Comparison of ENCODE assay signal across 10 cellular contexts in the genomic region with DNA sequence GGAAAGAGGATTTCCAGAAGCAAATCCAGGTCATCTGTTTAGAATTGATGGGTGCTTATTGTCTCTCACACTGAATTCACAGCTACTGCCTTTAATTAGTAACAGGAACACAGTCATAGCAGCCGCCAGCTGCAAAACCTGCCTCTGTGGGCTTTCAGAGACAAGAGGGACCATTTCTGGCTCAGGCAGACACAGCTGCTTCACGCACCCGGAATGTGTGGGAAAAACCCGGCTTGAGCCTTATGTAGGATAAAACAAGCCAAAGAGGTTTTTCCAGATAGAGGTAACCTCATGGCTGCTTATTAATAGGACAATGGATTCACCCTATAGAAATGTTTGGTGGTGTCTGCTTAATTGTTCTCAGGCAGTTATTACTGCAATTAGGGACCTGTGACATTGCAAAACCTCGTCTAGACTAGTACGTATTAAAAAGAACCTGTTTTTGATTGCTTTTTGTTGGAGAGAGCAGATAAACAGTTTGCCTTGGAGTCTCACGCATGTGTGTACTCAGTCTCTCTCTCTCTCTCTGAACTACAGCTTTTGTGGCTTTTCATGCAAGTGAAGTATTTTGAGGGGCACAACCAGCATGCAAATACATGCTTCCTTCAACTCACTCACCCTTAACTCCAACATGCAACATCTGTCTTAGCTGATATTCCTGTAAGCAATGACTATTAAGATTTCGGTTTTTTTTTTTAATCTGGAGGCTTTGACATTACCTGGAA.
DNase-seq lines count a peak whose midpoint lies in the region; ATAC-seq and TF ChIP-seq lines count a peak whose summit lies in the region.
"Had no signal": no experiment of that assay in that cellular context is flagged by ENCODE, and none has a peak within 500 bp of the region (broad histone marks: within the 10 kb centered on the region; RNA-seq: fewer than 3 reads in every experiment).

No MANE protein-coding gene starts in this region.

- H4K20me1 ChIP-seq in OCI-LY3 (ENCODE audit: insufficient read depth, low read length): no peaks in the 10 kb centered on the region
- no peaks in the 10 kb centered on the region for H4K20me1 ChIP-seq in hepatocyte (ENCODE audit: insufficient read depth, poor library complexity, severe bottlenecking)

- no peaks in the 10 kb centered on the region for H3K9me2 ChIP-seq in hepatocyte (replicated peaks; ENCODE audit: insufficient read depth)

- in situ Hi-C loops in KBM-7 (cut with MboI; ENCODE audit: low pct_unique_long_range_greater_than_20kb, low sequenced_read_pairs): no loop called here

- H3K9ac ChIP-seq in OCI-LY3 (ENCODE audit: low read length): no peak overlapping the region

- ATAC-seq in HG02588 (IDR thresholded peaks at IDR 0.05; ENCODE audit: unreplicated experiment): peak; percentile 88
- no peak for ATAC-seq in left colon
- ATAC-seq: T-cell had no signal

- H3K4me2 ChIP-seq in OCI-LY3 (ENCODE audit: low read length) (0 out of 2 replicates have a peak overlapping the region, but pooled peaks have one; percentile 3), hepatocyte (no peak overlapping the region)

- TF ChIP-seq CTCF in OCI-LY3 (IDR thresholded peaks at IDR 0.05; ENCODE audit: low read depth, low read length): no peak
- no peak for TF ChIP-seq CTCF in hepatocyte (IDR thresholded peaks at IDR 0.05; ENCODE audit: poor library complexity)

- H3K4me3 ChIP-seq in OCI-LY3 (ENCODE audit: low read length): no peak overlapping the region
- no peak overlapping the region for H3K4me3 ChIP-seq in hepatocyte

- no peaks in the 10 kb centered on the region for H3K9me3 ChIP-seq in OCI-LY3 (ENCODE audit: insufficient read depth, low read length)
- H3K9me3 ChIP-seq in hepatocyte (ENCODE audit: low read depth): no peaks in the 10 kb centered on the region

- H2AFZ ChIP-seq in OCI-LY3 (ENCODE audit: low read depth, low read length) (no peak overlapping the region), hepatocyte (no peak overlapping the region)

- no peaks in the 10 kb centered on the region for H3K4me1 ChIP-seq in OCI-LY3 (ENCODE audit: low read length)
- no peaks in the 10 kb centered on the region for H3K4me1 ChIP-seq in hepatocyte (ENCODE audit: insufficient read depth)

- 40% methylated on average over 8 of the region's 8 CpGs for WGBS in hepatocyte (ENCODE audit: low lambda C conversion rate, missing lambda C conversion rate)

- peak; percentile 29 for DNase-seq in Daoy (ENCODE audit: low read depth)
- peak; percentile 11 for DNase-seq in hepatocyte (ENCODE audit: low spot score)
- no peak for DNase-seq in KBM-7
- DNase-seq in mesenteric fat pad (ENCODE audit: low spot score): no peak
- DNase-seq in HK-2 (ENCODE audit: unreplicated experiment): no peak
- DNase-seq in left colon: no peak
- DNase-seq: CD4-positive, alpha-beta memory T cell; T-cell had no signal

- H3K79me2 ChIP-seq in OCI-LY3 (ENCODE audit: low read length) (no peaks in the 10 kb centered on the region), hepatocyte (no peaks in the 10 kb centered on the region)

- no peaks in the 10 kb centered on the region for H3K27me3 ChIP-seq in OCI-LY3 (ENCODE audit: low read depth, low read length)
- H3K27me3 ChIP-seq in hepatocyte: no peaks in the 10 kb centered on the region

- intact Hi-C loops in left colon (cut with DNase I, micrococcal nuclease): no loop called here

- H3K27ac ChIP-seq in OCI-LY3 (ENCODE audit: low read length) (no peak overlapping the region), hepatocyte (no peak overlapping the region)

- no peaks in the 10 kb centered on the region for H3K36me3 ChIP-seq in OCI-LY3 (replicated peaks; ENCODE audit: low read depth, low read length)
- no peaks in the 10 kb centered on the region for H3K36me3 ChIP-seq in hepatocyte (replicated peaks; ENCODE audit: insufficient read depth, low read depth)

Comparison
In these comparisons a context has a peak if more than half of its experiments do, and no peak if none do; other contexts are left out.
1. DNase-seq: peak in Daoy (single experiment) and hepatocyte (single experiment); none in KBM-7 (single experiment), mesenteric fat pad (single experiment), HK-2 (single experiment) and left colon (0 of 2).